1 cellular context compared by ENCODE assay signal in genomic region chr3:45236964-45237363, GRCh38.
A peak's percentile ranks its signal among the peaks of the same experiment; 100 is the strongest.
TF ChIP-seq lines count a peak whose summit lies in the region.

No MANE protein-coding gene starts in this region.

TF ChIP-seq in K562, 482 proteins besides CTCF, POLR2A, EP300 and RAD21 (continued from another document):
- no peak for TF ChIP-seq CEBPZ (IDR thresholded peaks at IDR 0.05; ENCODE audit: borderline replicate concordance, low read depth, low read length)
- TF ChIP-seq CBFA2T2 (conservative IDR thresholded peaks at IDR 0.05) = peak; percentile 57
- TF ChIP-seq ATF1 (CRISPR knock-in tag; IDR thresholded peaks at IDR 0.05) = no peak
- TF ChIP-seq ATF1 (tag; IDR thresholded peaks at IDR 0.05) = no peak
- no peak for TF ChIP-seq HDAC8 (tag; IDR thresholded peaks at IDR 0.05)
- peak; percentile 59 for TF ChIP-seq FOS (IDR thresholded peaks at IDR 0.05; ENCODE audit: extremely low read depth, insufficient read length)
- no peak for TF ChIP-seq ZBTB5 (IDR thresholded peaks at IDR 0.05)
- TF ChIP-seq ZNF551 (CRISPR knock-in tag; IDR thresholded peaks at IDR 0.05) = no peak
- no peak for TF ChIP-seq VEZF1 (CRISPR knock-in tag; IDR thresholded peaks at IDR 0.05)
- no peak for TF ChIP-seq ZNF232 (CRISPR knock-in tag; IDR thresholded peaks at IDR 0.05)
- TF ChIP-seq KLF10 (CRISPR knock-in tag; IDR thresholded peaks at IDR 0.05) = no peak
- no peak for TF ChIP-seq ZNF77 (CRISPR knock-in tag; IDR thresholded peaks at IDR 0.05)
- TF ChIP-seq RAD51 (IDR thresholded peaks at IDR 0.05; ENCODE audit: borderline replicate concordance, low read depth) = peak; percentile 91
- TF ChIP-seq ZNF134 (CRISPR knock-in tag; conservative IDR thresholded peaks at IDR 0.05) = no peak
- TF ChIP-seq CXXC5 (CRISPR knock-in tag; IDR thresholded peaks at IDR 0.05) = no peak
- no peak for TF ChIP-seq ZBTB49 (CRISPR knock-in tag; IDR thresholded peaks at IDR 0.05; ENCODE audit: borderline replicate concordance)
- TF ChIP-seq ZNF224 (CRISPR knock-in tag; IDR thresholded peaks at IDR 0.05) = no peak
- TF ChIP-seq PRMT5 (CRISPR knock-in tag; IDR thresholded peaks at IDR 0.05) = no peak
- TF ChIP-seq SUPT5H (IDR thresholded peaks at IDR 0.05) = no peak
- TF ChIP-seq USF2 (CRISPR knock-in tag; IDR thresholded peaks at IDR 0.05) = peak; percentile 89
- no peak for TF ChIP-seq FOXK2 (conservative IDR thresholded peaks at IDR 0.05 in 1 of 2, IDR thresholded peaks at IDR 0.05 in 1 of 2; ENCODE audit: low read depth in 2 of 2)
- peak; percentile 95 for TF ChIP-seq USF1 (CRISPR knock-in tag; IDR thresholded peaks at IDR 0.05)
- no peak for TF ChIP-seq NBN (IDR thresholded peaks at IDR 0.05; ENCODE audit: low read depth)
- peak; percentile 36 for TF ChIP-seq RBM25 (IDR thresholded peaks at IDR 0.05; ENCODE audit: low read depth, low read length, severe bottlenecking)
- TF ChIP-seq L3MBTL2 (IDR thresholded peaks at IDR 0.05) = no peak
- TF ChIP-seq JUNB (CRISPR knock-in tag; conservative IDR thresholded peaks at IDR 0.05) = no peak
- TF ChIP-seq HOMEZ (CRISPR knock-in tag; IDR thresholded peaks at IDR 0.05) = no peak
- TF ChIP-seq CBFB (CRISPR knock-in tag; IDR thresholded peaks at IDR 0.05) = no peak
- no peak for TF ChIP-seq ZNF395 (CRISPR knock-in tag; IDR thresholded peaks at IDR 0.05)
- TF ChIP-seq ZNF766 (CRISPR knock-in tag; conservative IDR thresholded peaks at IDR 0.05) = no peak
